ENCODE assay signal across 1 cellular context in the genomic region with DNA sequence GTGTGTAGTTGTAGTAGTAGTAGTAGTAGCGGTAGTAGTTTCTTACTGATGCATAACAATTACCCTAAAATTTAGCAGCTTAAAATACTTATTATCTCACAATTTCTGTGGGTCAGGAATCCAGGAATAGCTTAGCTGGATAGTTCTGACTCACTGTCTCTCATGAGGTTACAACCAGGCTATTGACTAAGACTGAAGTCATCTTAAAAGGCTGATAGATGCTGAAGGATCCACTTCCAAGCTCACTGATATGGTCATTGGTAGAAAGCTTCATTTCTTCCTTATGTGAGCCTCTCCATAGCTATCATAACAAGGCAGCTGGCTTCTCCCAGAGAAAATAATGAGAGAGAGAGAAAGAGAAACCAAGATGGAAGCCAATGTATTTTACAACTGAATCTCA.
TF ChIP-seq lines count a peak whose summit lies in the region.

No MANE protein-coding gene starts in this region.

TF ChIP-seq in IMR-90, 13 proteins besides CTCF, POLR2A, EP300 and RAD21:
- TF ChIP-seq MAZ (IDR thresholded peaks at IDR 0.05; ENCODE audit: borderline replicate concordance, low read depth, low read length), result no peak
- peak; percentile 57 for TF ChIP-seq FOS (IDR thresholded peaks at IDR 0.05; ENCODE audit: low read depth, low read length)
- TF ChIP-seq NFE2L2 (IDR thresholded peaks at IDR 0.05; ENCODE audit: low read depth, low read length), result no peak
- peak; percentile 42; the same call in 1 of the 2 replicates for TF ChIP-seq CEBPB (IDR thresholded peaks at IDR 0.05; ENCODE audit: low read depth, low read length)
- TF ChIP-seq, protein P1, sequence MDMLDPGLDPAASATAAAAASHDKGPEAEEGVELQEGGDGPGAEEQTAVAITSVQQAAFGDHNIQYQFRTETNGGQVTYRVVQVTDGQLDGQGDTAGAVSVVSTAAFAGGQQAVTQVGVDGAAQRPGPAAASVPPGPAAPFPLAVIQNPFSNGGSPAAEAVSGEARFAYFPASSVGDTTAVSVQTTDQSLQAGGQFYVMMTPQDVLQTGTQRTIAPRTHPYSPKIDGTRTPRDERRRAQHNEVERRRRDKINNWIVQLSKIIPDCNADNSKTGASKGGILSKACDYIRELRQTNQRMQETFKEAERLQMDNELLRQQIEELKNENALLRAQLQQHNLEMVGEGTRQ (IDR thresholded peaks at IDR 0.05; ENCODE audit: low read depth, low read length), result no peak
- TF ChIP-seq RCOR1 (IDR thresholded peaks at IDR 0.05; ENCODE audit: insufficient replicate concordance, low read length), result no peak
- TF ChIP-seq MXI1 (IDR thresholded peaks at IDR 0.05; ENCODE audit: borderline replicate concordance, low read depth, low read length), result no peak
- TF ChIP-seq BHLHE40 (IDR thresholded peaks at IDR 0.05; ENCODE audit: low read depth, low read length), result no peak
